1 cellular context compared by ENCODE assay signal in genomic region chr3:196740476-196741400, GRCh38.
TF ChIP-seq lines count a peak whose summit lies in the region.

No MANE protein-coding gene starts in this region.

TF ChIP-seq in K562, 482 proteins besides CTCF, POLR2A, EP300 and RAD21 (continued from another document):
- 0 out of 2 replicates have a peak, but pooled peaks have one; percentile 45 for TF ChIP-seq TRIM25 (IDR thresholded peaks at IDR 0.05; ENCODE audit: borderline replicate concordance)
- TF ChIP-seq EP400 (IDR thresholded peaks at IDR 0.05), result 0 out of 2 replicates have a peak, but pooled peaks have one; percentile 16
- peak; percentile 57 for TF ChIP-seq RBBP5 (IDR thresholded peaks at IDR 0.05; ENCODE audit: borderline replicate concordance, insufficient read depth, low read length, poor library complexity, severe bottlenecking)
- TF ChIP-seq TGIF2 (CRISPR knock-in tag; IDR thresholded peaks at IDR 0.05), result peak; percentile 8; the same call in 1 of the 2 replicates
- peak; percentile 34; the same call in 1 of the 2 replicates for TF ChIP-seq AFF4 (CRISPR knock-in tag; IDR thresholded peaks at IDR 0.05)
- TF ChIP-seq SRF (CRISPR knock-in tag; IDR thresholded peaks at IDR 0.05), result 0 out of 4 replicates have a peak, but pooled peaks of 1 of the 2 experiments have one; percentile 19
- 0 out of 2 replicates have a peak, but pooled peaks have one; percentile 41 for TF ChIP-seq POLR2H (tag; IDR thresholded peaks at IDR 0.05; ENCODE audit: low read depth)
- TF ChIP-seq NBN (IDR thresholded peaks at IDR 0.05; ENCODE audit: low read depth), result peak; percentile 21; the same call in 1 of the 2 replicates
- no peak for TF ChIP-seq ZNF589 (CRISPR knock-in tag; IDR thresholded peaks at IDR 0.05; ENCODE audit: low read depth)
- peak; percentile 63; the same call in 1 of the 2 replicates for TF ChIP-seq FOXP1 (CRISPR knock-in tag; IDR thresholded peaks at IDR 0.05)
- 0 out of 2 replicates have a peak, but pooled peaks have one; percentile 12 for TF ChIP-seq DEAF1 (CRISPR knock-in tag; IDR thresholded peaks at IDR 0.05)
- TF ChIP-seq CSDE1 (IDR thresholded peaks at IDR 0.05), result no peak
- TF ChIP-seq UBTF (IDR thresholded peaks at IDR 0.05; ENCODE audit: borderline replicate concordance in 1 of 2, low read depth in 2 of 2, low read length in 2 of 2), result peak in 1 of 2 experiments; percentile 57; a peak in 2 of 4 replicates
- 0 out of 2 replicates have a peak, but pooled peaks have one; percentile 14 for TF ChIP-seq BHLHE40 (IDR thresholded peaks at IDR 0.05; ENCODE audit: low read length)
- 0 out of 2 replicates have a peak, but pooled peaks have one; percentile 29 for TF ChIP-seq ZNF134 (CRISPR knock-in tag; conservative IDR thresholded peaks at IDR 0.05)
- TF ChIP-seq HES1 (IDR thresholded peaks at IDR 0.05; ENCODE audit: low read depth), result 0 out of 2 replicates have a peak, but pooled peaks have one; percentile 13
- peak; percentile 22 for TF ChIP-seq FUS (optimal IDR thresholded peaks at IDR 0.05; ENCODE audit: low read depth, low read length)
- TF ChIP-seq NKRF (IDR thresholded peaks at IDR 0.05; ENCODE audit: borderline replicate concordance), result peak; percentile 50; the same call in 1 of the 2 replicates
